In the genomic region with DNA sequence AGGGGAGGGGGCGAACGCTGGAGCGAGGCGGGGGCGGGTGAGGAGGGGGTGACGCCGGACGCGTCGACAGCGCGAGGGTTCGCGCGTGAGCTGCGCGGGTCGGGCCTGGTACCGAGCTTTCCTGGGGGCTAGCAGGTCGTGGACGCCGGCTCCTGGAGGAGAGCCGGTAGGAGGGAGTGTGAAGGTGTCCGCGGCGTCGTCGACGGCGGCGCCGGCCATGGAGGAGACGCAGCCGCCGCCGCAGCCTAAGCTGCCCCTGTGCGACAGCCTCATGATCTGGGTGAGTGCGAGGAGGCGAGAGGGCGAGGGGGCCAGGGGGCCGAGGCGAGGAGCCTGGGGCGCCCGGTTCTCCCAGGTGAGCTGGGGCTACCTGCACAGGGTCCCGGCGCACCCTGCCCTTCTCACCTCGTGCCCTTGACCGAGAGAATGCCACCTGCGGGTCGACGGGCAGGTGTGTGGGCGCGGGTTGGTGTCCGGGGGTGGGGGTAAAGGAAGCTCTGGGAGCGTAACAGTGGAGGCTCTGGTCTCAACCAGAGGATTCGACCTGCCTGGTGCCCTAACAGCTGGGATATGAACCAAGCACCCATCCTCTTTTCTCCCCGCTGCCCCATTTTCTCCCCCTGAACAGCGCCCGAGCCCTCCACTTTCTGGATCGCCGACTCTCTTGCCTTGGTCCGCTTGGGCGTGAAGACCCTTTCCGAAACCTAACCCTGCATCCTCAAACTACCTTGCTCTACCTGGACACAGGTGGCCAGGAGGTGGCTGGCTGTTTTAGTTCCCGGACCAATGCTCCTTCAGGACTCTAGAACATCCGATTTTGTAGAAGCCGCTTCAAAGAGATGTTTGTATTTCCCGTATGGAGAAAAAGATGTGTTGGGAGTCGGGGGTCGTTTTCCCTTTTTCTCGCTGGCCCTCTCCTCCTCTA, we compare ENCODE assay signal across 8 cellular contexts. TPM values are rescaled to one million over a fixed set of nuclear protein-coding genes. Genes with fewer than 3 reads are reported as not detected.
DNase-seq lines count a peak whose midpoint lies in the region; ATAC-seq and TF ChIP-seq lines count a peak whose summit lies in the region.

A gene (plus strand): TSS at position 49 of the 925 bp plus-strand sequence. CDS start 169 bp downstream, at position 218.

- peak within 1 kb of the TSS; percentile 90 for H3K27ac Mint-ChIP-seq in endodermal cell
- peak within 1 kb of the TSS in 1 of 3 experiments; percentile 27 for H3K27ac Mint-ChIP-seq in nephron

- CTCF ChIA-PET in RWPE1 (lab: Yijun Ruan, JAX): interaction anchor here (0.7 to 1.2 kb wide), 2 partner anchors 43 to 132 kb away, joined by 3 to 7 read pairs; no protein-coding TSS in a partner anchor

- H3K9me3 Mint-ChIP-seq in endodermal cell (no peaks in the 10 kb centered on the region), nephron (no peaks in the 10 kb centered on the region)

- peaks cover 11% of the 10 kb centered on the region for H3K27me3 ChIP-seq in endodermal cell (ENCODE audit: control insufficient read depth, insufficient read depth, low read length, poor library complexity, severe bottlenecking)

- POLR2A ChIA-PET in RWPE1 (lab: Yijun Ruan, JAX; ENCODE audit: low non-redundant PET): interaction anchor here (0.6 to 0.7 kb wide), 2 partner anchors 36 to 54 kb away, joined by 3 read pairs; no protein-coding TSS in a partner anchor

- peak within 1 kb of the TSS; percentile 77 for H3K4me3 ChIP-seq in endodermal cell (ENCODE audit: low read length)

- DNase-seq in RWPE1 (ENCODE audit: low spot score): peak; percentile 27
- DNase-seq in endodermal cell: no peak
- no peak for DNase-seq in RKO (ENCODE audit: low spot score)
- DNase-seq in OCI-M2 (lab: John Stamatoyannopoulos, UW; ENCODE audit: unreplicated experiment): no peak
- no peak for DNase-seq in glomerular visceral epithelial cell (ENCODE audit: extremely low spot score)

- no peak within 1 kb of the TSS for H3K27ac ChIP-seq in RWPE1
- H3K27ac ChIP-seq in endodermal cell (ENCODE audit: low read depth, low read length): no peak within 1 kb of the TSS

- no peak within 1 kb of the TSS for H3K4me3 Mint-ChIP-seq in endodermal cell
- H3K4me3 Mint-ChIP-seq in nephron: peak within 1 kb of the TSS in 2 of 3 experiments; percentile 82 to 85

- H3K36me3 Mint-ChIP-seq in endodermal cell (ENCODE audit: low read depth): no peaks in the 10 kb centered on the region
- no peaks in the 10 kb centered on the region for H3K36me3 Mint-ChIP-seq in nephron (ENCODE audit: low read depth)

- ATAC-seq in GM18867 (IDR thresholded peaks at IDR 0.05; ENCODE audit: unreplicated experiment) (peak; percentile 35), HG02763 (IDR thresholded peaks at IDR 0.05; ENCODE audit: unreplicated experiment) (peak; percentile 23)

- peak within 1 kb of the TSS; percentile 60 for H3K9ac ChIP-seq in endodermal cell (ENCODE audit: extremely low read depth, low read length, poor library complexity, severe bottlenecking)

- TF ChIP-seq CTCF in RWPE1 (conservative IDR thresholded peaks at IDR 0.05; ENCODE audit: low read depth) (no peak), endodermal cell (conservative IDR thresholded peaks at IDR 0.05) (no peak), nephron (IDR thresholded peaks at IDR 0.05; ENCODE audit: unreplicated experiment in 3 of 3) (no peak)

- peaks cover 3% of the 10 kb centered on the region for H3K4me1 Mint-ChIP-seq in endodermal cell
- peaks cover 9% of the 10 kb centered on the region for H3K4me1 Mint-ChIP-seq in nephron

- peaks cover 11% of the 10 kb centered on the region for H3K4me1 ChIP-seq in endodermal cell (ENCODE audit: control insufficient read depth, insufficient read depth, low read length)

- WGBS in endodermal cell (ENCODE audit: insufficient coverage in 1 of 2, insufficient read length in 1 of 2), 2 experiments: 5 to 7% methylated on average over 21 to 71 of the region's 71 CpGs

- no peaks in the 10 kb centered on the region for H3K36me3 ChIP-seq in endodermal cell (ENCODE audit: control insufficient read depth, insufficient read depth, low read length)

- no peaks in the 10 kb centered on the region for H3K27me3 Mint-ChIP-seq in endodermal cell (ENCODE audit: insufficient read depth)
- H3K27me3 Mint-ChIP-seq in nephron (ENCODE audit: low read depth): peaks cover 23% of the 10 kb centered on the region

- no peaks in the 10 kb centered on the region for H3K9me3 ChIP-seq in endodermal cell (ENCODE audit: control insufficient read depth, low read length)

RNA-seq across cellular contexts. Expression of the gene that starts here (rescaled TPM):
- total RNA-seq in endodermal cell: 10 to 100 TPM; 19.9 to 23.7 TPM
- 4.8 TPM for polyA plus RNA-seq in endodermal cell (2013, experiment 1 of 2)
- polyA plus RNA-seq in endodermal cell (2013, experiment 2 of 2): 4.4 TPM
